Comparison of ENCODE assay signal across 1 cellular context in the genomic region with DNA sequence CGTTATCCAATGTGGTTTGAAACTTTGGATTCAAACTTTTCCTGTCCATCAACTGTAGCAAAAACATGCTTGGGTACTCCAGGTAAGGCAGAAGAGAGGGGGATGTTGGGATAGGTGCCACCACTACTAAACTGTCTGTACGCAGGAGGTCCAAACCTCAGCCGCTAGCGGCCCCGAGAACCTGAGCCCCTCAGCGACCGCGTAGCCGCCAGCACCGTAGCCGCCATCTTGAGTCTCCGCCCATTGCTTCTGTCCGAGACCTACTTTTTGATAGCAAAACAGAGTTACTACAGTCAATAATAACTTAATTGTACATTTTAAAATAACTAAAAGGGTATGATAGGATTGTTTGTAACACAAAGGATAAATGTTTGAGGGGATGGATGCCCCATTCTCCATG.
TF ChIP-seq lines count a peak whose summit lies in the region.

No MANE protein-coding gene starts in this region.

TF ChIP-seq in K562, 482 proteins besides CTCF, POLR2A, EP300 and RAD21 (continued from another document):
- TF ChIP-seq SFPQ (IDR thresholded peaks at IDR 0.05; ENCODE audit: low read depth, low read length) (no peak), HNRNPLL (IDR thresholded peaks at IDR 0.05; ENCODE audit: low read depth, low read length, poor library complexity, severe bottlenecking) (peak; percentile 44), ZNF280B (CRISPR knock-in tag; IDR thresholded peaks at IDR 0.05) (no peak), TAF1 (IDR thresholded peaks at IDR 0.05; ENCODE audit: control insufficient read depth, extremely low read depth, insufficient read depth, low read length, severe bottlenecking) (peak; percentile 20), POLR2H (tag; IDR thresholded peaks at IDR 0.05; ENCODE audit: low read depth) (0 out of 2 replicates have a peak, but pooled peaks have one; percentile 58), ZNF41 (CRISPR knock-in tag; conservative IDR thresholded peaks at IDR 0.05) (no peak), YY1 (IDR thresholded peaks at IDR 0.05; ENCODE audit: borderline replicate concordance in 1 of 3, control insufficient read depth in 1 of 3, extremely low read depth in 1 of 3, insufficient read depth in 3 of 3, insufficient read length in 1 of 3, insufficient replicate concordance in 2 of 3, low read depth in 1 of 3, low read length in 2 of 3) (peak in 2 of 3 experiments; percentile 23 to 83)
